In genomic region chr9:124125590-124126047, GRCh38 we compare ENCODE assay signal across 18 cellular contexts.
A peak's percentile ranks its signal among the peaks of the same experiment; 100 is the strongest.
DNase-seq lines count a peak whose midpoint lies in the region; ATAC-seq, FAIRE-seq and TF ChIP-seq lines count a peak whose summit lies in the region.
"Had no signal": no experiment of that assay in that cellular context is flagged by ENCODE, and none has a peak within 500 bp of the region (broad histone marks: within the 10 kb centered on the region; RNA-seq: fewer than 3 reads in every experiment).

No MANE protein-coding gene starts in this region.

- H3K4me3 Mint-ChIP-seq in stimulated activated memory B cell treated with anti-CD40 and anti-IgM and Interleukin-4, amounts not matched to agents 10 μg/mL and 1 μg/mL and 100 μg/mL, for 72 hours: no peak overlapping the region
- no peak overlapping the region for H3K4me3 Mint-ChIP-seq in Caco-2 (ENCODE audit: unreplicated experiment)
- no peak overlapping the region for H3K4me3 Mint-ChIP-seq in glutamatergic neuron (ENCODE audit: unreplicated experiment)
- H3K4me3 Mint-ChIP-seq: HFFc6; T-helper 1 cell treated with Interleukin-12 subunit alpha and Interleukin-12 subunit beta and Interleukin-4 antibody, amounts not matched to agents 30 μg/mL and 1 μg/mL, for 36 hours had no signal

- FAIRE-seq in HepG2 (lab: Jason Lieb, UNC): no peak

- no peaks in the 10 kb centered on the region for H3K79me2 ChIP-seq in HepG2 (ENCODE audit: insufficient read depth, low read length)

- H3K36me3 Mint-ChIP-seq in stimulated activated memory B cell treated with anti-CD40 and anti-IgM and Interleukin-4, amounts not matched to agents 10 μg/mL and 1 μg/mL and 100 μg/mL, for 72 hours: no peaks in the 10 kb centered on the region
- H3K36me3 Mint-ChIP-seq in Caco-2 (ENCODE audit: insufficient read depth, unreplicated experiment): no peaks in the 10 kb centered on the region
- H3K36me3 Mint-ChIP-seq in glutamatergic neuron (ENCODE audit: unreplicated experiment): no peaks in the 10 kb centered on the region

- no peak for TF ChIP-seq POLR2A in HepG2 (IDR thresholded peaks at IDR 0.05; ENCODE audit: insufficient read depth in 1 of 2, low read depth in 2 of 2, low read length in 2 of 2)
- no peak for TF ChIP-seq POLR2A in right lobe of liver (IDR thresholded peaks at IDR 0.05)

- no peak for TF ChIP-seq RAD21 in HepG2 (CRISPR knock-in tag; IDR thresholded peaks at IDR 0.05)

- no CpG with 5 or more reads among the region's 13 CpGs for WGBS in HepG2 (ENCODE audit: low lambda C conversion rate)
- WGBS in right lobe of liver (ENCODE audit: insufficient coverage, low coverage, low lambda C conversion rate, missing lambda C conversion rate): 40% methylated on average over 2 of the region's 13 CpGs

- no peaks in the 10 kb centered on the region for H3K9me3 ChIP-seq in HepG2 (ENCODE audit: low read length)
- no peaks in the 10 kb centered on the region for H3K9me3 ChIP-seq in right lobe of liver
- no peaks in the 10 kb centered on the region for H3K9me3 ChIP-seq in Caco-2

- H3K4me3 ChIP-seq in HepG2 (replicated peaks in 1 of 3; ENCODE audit: insufficient read depth in 1 of 3, low read depth in 2 of 3, low read length in 3 of 3) (no peak overlapping the region), right lobe of liver (no peak overlapping the region), Caco-2 (ENCODE audit: low read depth, low read length) (no peak overlapping the region)
- H3K4me3 ChIP-seq: GM23248 had no signal

- no peak for TF ChIP-seq CTCF in HepG2 (CRISPR knock-in tag; IDR thresholded peaks at IDR 0.05)
- TF ChIP-seq CTCF in right lobe of liver (IDR thresholded peaks at IDR 0.05): no peak
- TF ChIP-seq CTCF in Caco-2 (IDR thresholded peaks at IDR 0.05; ENCODE audit: insufficient read depth in 1 of 2, low read depth in 1 of 2, low read length in 1 of 2, severe bottlenecking in 1 of 2, unreplicated experiment in 1 of 2): no peak
- no peak for TF ChIP-seq CTCF in glutamatergic neuron (IDR thresholded peaks at IDR 0.05; ENCODE audit: partially characterized antibody, unreplicated experiment)

- H3K27me3 ChIP-seq in HepG2 (ENCODE audit: control insufficient read depth in 1 of 2, insufficient read depth in 2 of 2, low read length in 2 of 2): peaks cover 2 to 6% of the 10 kb centered on the region in 2 experiments; a peak in 3 of 5 replicates
- H3K27me3 ChIP-seq in right lobe of liver: no peaks in the 10 kb centered on the region
- H3K27me3 ChIP-seq in Caco-2 (replicated peaks; ENCODE audit: control insufficient read depth, insufficient read depth, low read length): no peaks in the 10 kb centered on the region

- no TSS peak for BruUV-seq in HepG2 (replicated peaks; lab: Mats Ljungman, UMichigan)
- no TSS peak for BruUV-seq in Caco-2 (replicated peaks; lab: Mats Ljungman, UMichigan)

- no peak overlapping the region for H2AFZ ChIP-seq in HepG2 (ENCODE audit: low read length)
- H2AFZ ChIP-seq: GM23248 had no signal

- in situ Hi-C loops in HepG2 (cut with HindIII; ENCODE audit: extremely low pct_ligation_motif_present, low pct_unique_long_range_greater_than_20kb): loop anchor here (5.0 kb wide), 1 partner anchor 197 kb away; no protein-coding TSS in a partner anchor

- peaks cover 41% of the 10 kb centered on the region for H3K4me1 Mint-ChIP-seq in stimulated activated memory B cell treated with anti-CD40 and anti-IgM and Interleukin-4, amounts not matched to agents 10 μg/mL and 1 μg/mL and 100 μg/mL, for 72 hours
- H3K4me1 Mint-ChIP-seq in Caco-2 (ENCODE audit: low read depth, unreplicated experiment) (peaks cover 7% of the 10 kb centered on the region), glutamatergic neuron (ENCODE audit: low read depth, unreplicated experiment) (no peaks in the 10 kb centered on the region)

- H3K27ac ChIP-seq in HepG2 (ENCODE audit: extremely low read length, insufficient read depth, low read length) (no peak overlapping the region), right lobe of liver (no peak overlapping the region)
- H3K27ac ChIP-seq: C4-2B, GM23248 had no signal

- H3K4me2 ChIP-seq in HepG2 (ENCODE audit: low read depth, low read length): no peak overlapping the region

- H3K27ac Mint-ChIP-seq in stimulated activated memory B cell treated with anti-CD40 and anti-IgM and Interleukin-4, amounts not matched to agents 10 μg/mL and 1 μg/mL and 100 μg/mL, for 72 hours: peak overlapping the region; percentile 42
- H3K27ac Mint-ChIP-seq in Caco-2 (ENCODE audit: unreplicated experiment): no peak overlapping the region
- no peak overlapping the region for H3K27ac Mint-ChIP-seq in glutamatergic neuron (ENCODE audit: unreplicated experiment)
- H3K27ac Mint-ChIP-seq: HFFc6; T-helper 1 cell treated with Interleukin-12 subunit alpha and Interleukin-12 subunit beta and Interleukin-4 antibody, amounts not matched to agents 30 μg/mL and 1 μg/mL, for 36 hours had no signal

- POLR2A ChIA-PET in HepG2 (lab: Yijun Ruan, JAX): no interaction called here
- POLR2A ChIA-PET in Caco-2 (lab: Charles Lee): no interaction called here

- ATAC-seq in HepG2 (0 out of 3 replicates have a peak, but pooled peaks have one; percentile 12), right lobe of liver (no peak)
- no peak for ATAC-seq in stimulated activated memory B cell treated with anti-CD40 and anti-IgM and Interleukin-4, amounts not matched to agents 10 μg/mL and 1 μg/mL and 100 μg/mL, for 72 hours

- no peaks in the 10 kb centered on the region for H3K27me3 Mint-ChIP-seq in stimulated activated memory B cell treated with anti-CD40 and anti-IgM and Interleukin-4, amounts not matched to agents 10 μg/mL and 1 μg/mL and 100 μg/mL, for 72 hours
- H3K27me3 Mint-ChIP-seq in Caco-2 (ENCODE audit: insufficient read depth, unreplicated experiment): no peaks in the 10 kb centered on the region
- H3K27me3 Mint-ChIP-seq in glutamatergic neuron (ENCODE audit: unreplicated experiment): peaks cover 5% of the 10 kb centered on the region

- H3K9me3 Mint-ChIP-seq in stimulated activated memory B cell treated with anti-CD40 and anti-IgM and Interleukin-4, amounts not matched to agents 10 μg/mL and 1 μg/mL and 100 μg/mL, for 72 hours: no peaks in the 10 kb centered on the region
- no peaks in the 10 kb centered on the region for H3K9me3 Mint-ChIP-seq in Caco-2 (ENCODE audit: unreplicated experiment)
- H3K9me3 Mint-ChIP-seq in glutamatergic neuron (ENCODE audit: unreplicated experiment): peaks cover 2% of the 10 kb centered on the region
- H3K9me3 Mint-ChIP-seq: HFFc6; T-helper 1 cell treated with Interleukin-12 subunit alpha and Interleukin-12 subunit beta and Interleukin-4 antibody, amounts not matched to agents 30 μg/mL and 1 μg/mL, for 36 hours had no signal

- no peak for DNase-seq in HepG2 (ENCODE audit: low spot score)
- no peak for DNase-seq in right lobe of liver
- DNase-seq in NCI-H128 (lab: John Stamatoyannopoulos, UW; ENCODE audit: unreplicated experiment): peak; percentile 23
- peak; percentile 67 for DNase-seq in iPS-NIHi11 (ENCODE audit: low spot score)
- DNase-seq in Caco-2: no peak
- DNase-seq in glutamatergic neuron: no peak
- no peak for DNase-seq in SHP77 treated with DMSO at 0.1 percent for 48 hours (lab: John Stamatoyannopoulos, UW)
- DNase-seq: GM23248; HFFc6; KBM-7; MV-4-11; NCI-H187 treated with DMSO at 0.1 percent for 48 hours; NCI-H524; NK-92 treated with Interleukin-12 subunit alpha and Interleukin-12 subunit beta, amount 100 ng/mL, for 24 hours; RPMI8226 had no signal

- intact Hi-C loops in HepG2 (cut with micrococcal nuclease; ENCODE audit: unreplicated experiment): no loop called here
- intact Hi-C loops in right lobe of liver (cut with DNase I): no loop called here
- intact Hi-C loops in Caco-2 (cut with micrococcal nuclease; ENCODE audit: unreplicated experiment): loop anchor here (1.0 to 10.0 kb wide), 3 partner anchors 129 to 261 kb away; partner anchors contain the start of gene NEK6

- no peak overlapping the region for H3K9ac ChIP-seq in HepG2 (ENCODE audit: insufficient read depth, low read depth, low read length)
- H3K9ac ChIP-seq: GM23248 had no signal

- no peaks in the 10 kb centered on the region for H4K20me1 ChIP-seq in HepG2 (ENCODE audit: insufficient read depth, low read length)

- CTCF ChIA-PET in HepG2 (lab: Yijun Ruan, JAX; ENCODE audit: low intra/inter-chr PET ratio, low total read pairs): no interaction called here
- CTCF ChIA-PET in Caco-2 (lab: Charles Lee): interaction anchor here (1.1 kb wide), 1 partner anchor 167 kb away, joined by 4 read pairs; no protein-coding TSS in a partner anchor

- H3K4me1 ChIP-seq in HepG2 (ENCODE audit: insufficient read depth, low read length): peaks cover 9% of the 10 kb centered on the region
- H3K4me1 ChIP-seq in right lobe of liver: no peaks in the 10 kb centered on the region
- H3K4me1 ChIP-seq in Caco-2: peaks cover 12% of the 10 kb centered on the region; the same call in 1 of the 2 replicates

- TF ChIP-seq EP300 in HepG2 (IDR thresholded peaks at IDR 0.05; ENCODE audit: low read depth in 2 of 2, low read length in 2 of 2) (no peak), HepG2 (CRISPR knock-in tag; IDR thresholded peaks at IDR 0.05; ENCODE audit: borderline replicate concordance) (no peak)

- H3K36me3 ChIP-seq in HepG2 (replicated peaks in 1 of 2; ENCODE audit: control insufficient read depth in 1 of 2, insufficient read depth in 2 of 2, low read length in 2 of 2): no peaks in the 10 kb centered on the region
- no peaks in the 10 kb centered on the region for H3K36me3 ChIP-seq in right lobe of liver
- H3K36me3 ChIP-seq in Caco-2 (ENCODE audit: control insufficient read depth, insufficient read depth, low read length): no peaks in the 10 kb centered on the region

TF ChIP-seq in HepG2, 621 proteins besides CTCF, POLR2A, EP300 and RAD21 (continues in another document):
- TF ChIP-seq ESRRA (CRISPR knock-in tag; IDR thresholded peaks at IDR 0.05; ENCODE audit: low read depth) (no peak), ZBTB7B (CRISPR knock-in tag; IDR thresholded peaks at IDR 0.05) (no peak), ZBTB44 (CRISPR knock-in tag; IDR thresholded peaks at IDR 0.05) (no peak), TBP (CRISPR knock-in tag; IDR thresholded peaks at IDR 0.05) (no peak), ZMYM4 (CRISPR knock-in tag; IDR thresholded peaks at IDR 0.05) (no peak), KDM1A (CRISPR knock-in tag; IDR thresholded peaks at IDR 0.05) (no peak)

Comparison
In these comparisons a context has a peak if more than half of its experiments do, and no peak if none do; other contexts are left out.
1. DNase-seq: peak in NCI-H128 (single experiment) and iPS-NIHi11 (single experiment); none in HepG2 (single experiment), right lobe of liver (0 of 3), Caco-2 (0 of 2), glutamatergic neuron (single experiment) and SHP77 treated with DMSO at 0.1 percent for 48 hours (single experiment).